In genomic region chr16:84298376-84298899, GRCh38 we compare ENCODE assay signal across 23 cellular contexts. TPM values are rescaled to one million over a fixed set of nuclear protein-coding genes. Genes with fewer than 3 reads are reported as not detected.
A peak's percentile ranks its signal among the peaks of the same experiment; 100 is the strongest.
DNase-seq lines count a peak whose midpoint lies in the region; TF ChIP-seq lines count a peak whose summit lies in the region.
"Had no signal": no experiment of that assay in that cellular context is flagged by ENCODE, and none has a peak within 500 bp of the region (broad histone marks: within the 10 kb centered on the region; RNA-seq: fewer than 3 reads in every experiment).

No MANE protein-coding gene starts in this region.

- 81 to 82% methylated on average over 13 of the region's 13 CpGs for WGBS in sigmoid colon, 2 donors

- H3K36me3 ChIP-seq in Peyer's patch: no peaks in the 10 kb centered on the region
- H3K36me3 ChIP-seq in sigmoid colon: no peaks in the 10 kb centered on the region

- no peak for TF ChIP-seq CTCF in Peyer's patch (IDR thresholded peaks at IDR 0.05)
- no peak for TF ChIP-seq CTCF in sigmoid colon (IDR thresholded peaks at IDR 0.05)

- peaks cover 0 to 10% (median 0%) of the 10 kb centered on the region in 4 donors for H3K4me1 ChIP-seq in Peyer's patch
- peaks cover 0 to 97% (median 87%) of the 10 kb centered on the region in 4 donors for H3K4me1 ChIP-seq in sigmoid colon

- TF ChIP-seq EP300 in sigmoid colon (IDR thresholded peaks at IDR 0.05): peak in 2 of 4 donors; percentile 30 to 34

- H3K27ac ChIP-seq in Peyer's patch (peak overlapping the region in 3 of 4 donors; percentile 5 to 73 (median 55)), sigmoid colon (peak overlapping the region; percentile 56 to 94 (median 88))
- H3K27ac ChIP-seq: SK-N-MC had no signal

- H3K9me3 ChIP-seq in Peyer's patch: no peaks in the 10 kb centered on the region
- H3K9me3 ChIP-seq in sigmoid colon: no peaks in the 10 kb centered on the region

- intact Hi-C loops in sigmoid colon (cut with DNase I): loop anchor here (10.0 kb wide), 1 partner anchor 526 kb away; no protein-coding TSS in a partner anchor

- H3K4me3 ChIP-seq in Peyer's patch (no peak overlapping the region), sigmoid colon (peak overlapping the region in 1 of 4 donors; percentile 56)
- H3K4me3 ChIP-seq: GM12878, SK-N-MC had no signal

- H3K27me3 ChIP-seq in Peyer's patch (no peaks in the 10 kb centered on the region), sigmoid colon (no peaks in the 10 kb centered on the region)

- no peak for TF ChIP-seq POLR2A in Peyer's patch (IDR thresholded peaks at IDR 0.05)
- peak in 1 of 2 donors; percentile 41 for TF ChIP-seq POLR2A in sigmoid colon (IDR thresholded peaks at IDR 0.05)

- DNase-seq in COR-L47 (lab: John Stamatoyannopoulos, UW): peak; percentile 12
- no peak for DNase-seq in Peyer's patch
- DNase-seq in mucosa of gallbladder (ENCODE audit: low spot score): peak; percentile 43
- peak; percentile 84 for DNase-seq in sigmoid colon
- no peak for DNase-seq in NCI-H187 (lab: John Stamatoyannopoulos, UW)
- DNase-seq in NCI-H128 (lab: John Stamatoyannopoulos, UW; ENCODE audit: unreplicated experiment): no peak
- no peak for DNase-seq in DMS153 treated with DMSO at 0.1 percent for 48 hours (lab: John Stamatoyannopoulos, UW; ENCODE audit: unreplicated experiment)
- no peak for DNase-seq in glomerular visceral epithelial cell (ENCODE audit: extremely low spot score)
- DNase-seq: CD4-positive, alpha-beta T cell; DMS153; GF-D8; HFFc6; KG1; NCI-H1417; NCI-H1930; NCI-H226; NCI-H526; SHP77 had no signal

RNA-seq across cellular contexts. Expression of gene WFDC1, which starts 3.8 kb away (rescaled TPM):
- total RNA-seq in Peyer's patch: 10 to 100 TPM in 2 of 4 donors, 1 to 10 TPM in 2; 1.9 to 35.5 (median 10.1) TPM
- 92.6 TPM for total RNA-seq in mucosa of gallbladder
- 100 to 1,000 TPM in 2 of 4 donors, 10 to 100 TPM in 2; 15.3 to 173 (median 103) TPM for total RNA-seq in sigmoid colon
- 1 to 10 TPM; 3.0 to 6.6 (median 3.7) TPM for polyA plus RNA-seq in sigmoid colon
- total RNA-seq: A172; CD4-positive, alpha-beta T cell; GM12878; RPMI7951 had no signal
- polyA plus RNA-seq: GM12878 had no signal

RNA-seq across cellular contexts. Expression of gene KCNG4, which starts 58.6 kb away (rescaled TPM):
- total RNA-seq in Peyer's patch: not detected
- total RNA-seq in mucosa of gallbladder: not detected
- not detected for total RNA-seq in sigmoid colon
- not detected for polyA plus RNA-seq in sigmoid colon
- total RNA-seq: CD4-positive, alpha-beta T cell; GM12878; HFFc6; RPMI7951 had no signal
- polyA plus RNA-seq: BJ, GM12878 had no signal

Comparison
In these comparisons a context has a peak if more than half of its experiments do, and no peak if none do; other contexts are left out.
1. DNase-seq: peak in COR-L47 (single experiment), mucosa of gallbladder (single experiment) and sigmoid colon (single experiment); none in Peyer's patch (0 of 3), NCI-H187 (0 of 2), NCI-H128 (single experiment), DMS153 treated with DMSO at 0.1 percent for 48 hours (single experiment) and glomerular visceral epithelial cell (single experiment).